ENCODE assay signal across 22 cellular contexts in the genomic region with DNA sequence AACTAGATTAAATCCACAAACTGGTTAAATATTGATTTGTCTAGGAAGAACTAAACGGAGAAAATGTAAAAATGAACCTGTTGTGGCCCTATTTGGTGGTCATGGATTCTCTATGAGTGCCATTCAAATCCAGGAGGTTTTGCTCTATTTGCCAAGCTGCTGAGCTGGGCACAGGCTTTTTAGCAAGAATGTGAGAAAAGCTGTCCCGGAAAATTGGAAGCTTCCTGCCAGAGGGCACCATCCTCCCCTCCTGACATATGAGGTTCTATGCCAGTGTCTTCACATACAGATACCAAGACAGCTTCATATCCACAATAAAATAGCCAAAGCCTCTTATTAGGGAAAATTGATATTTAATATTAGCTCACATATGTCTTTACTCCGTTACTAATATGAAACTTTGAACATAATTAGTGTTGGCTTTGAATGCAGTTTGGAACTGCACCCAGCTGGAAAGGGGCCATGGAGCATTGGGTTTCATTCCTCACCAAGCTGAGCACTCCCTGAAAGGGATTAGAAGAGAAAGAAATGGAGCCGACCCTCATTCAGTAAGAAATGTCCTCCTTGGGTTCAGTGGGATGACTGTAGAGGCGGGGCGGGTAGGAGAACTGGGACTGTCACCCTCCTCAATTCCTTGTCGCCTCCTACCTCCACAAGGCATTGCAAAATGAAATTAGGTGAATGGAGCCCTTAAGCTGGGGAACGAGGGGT. TPM values are rescaled to one million over a fixed set of nuclear protein-coding genes. Genes with fewer than 3 reads are reported as not detected.
DNase-seq lines count a peak whose midpoint lies in the region; ATAC-seq, FAIRE-seq and TF ChIP-seq lines count a peak whose summit lies in the region.
"Had no signal": no experiment of that assay in that cellular context is flagged by ENCODE, and none has a peak within 500 bp of the region (broad histone marks: within the 10 kb centered on the region; RNA-seq: fewer than 3 reads in every experiment).

No MANE protein-coding gene starts in this region.

- no peak for TF ChIP-seq RAD21 in K562 (CRISPR knock-in tag; conservative IDR thresholded peaks at IDR 0.05 in 1 of 2, IDR thresholded peaks at IDR 0.05 in 1 of 2)

- H3K27me3 Mint-ChIP-seq in naive thymus-derived CD8-positive, alpha-beta T cell = no peaks in the 10 kb centered on the region
- H3K27me3 Mint-ChIP-seq: IgD-negative memory B cell had no signal

- H4K20me1 ChIP-seq in K562 (replicated peaks; ENCODE audit: control insufficient read depth, insufficient read depth, low read length) = no peaks in the 10 kb centered on the region
- no peaks in the 10 kb centered on the region for H4K20me1 ChIP-seq in osteoblast (ENCODE audit: insufficient read depth, low read length)

- CTCF ChIA-PET in K562 (lab: Yijun Ruan, JAX; ENCODE audit: low intra/inter-chr PET ratio) = no interaction called here

- H2AFZ ChIP-seq in K562 (ENCODE audit: low read depth, low read length) (no peak overlapping the region), osteoblast (ENCODE audit: low read length) (no peak overlapping the region)

- intact Hi-C loops in K562 (cut with micrococcal nuclease) = no loop called here

- no peak overlapping the region for H3K4me2 ChIP-seq in K562 (ENCODE audit: insufficient read depth, low read length)
- H3K4me2 ChIP-seq in osteoblast (ENCODE audit: insufficient read depth, low read length) = no peak overlapping the region

- in situ Hi-C loops in G401 (cut with HindIII; ENCODE audit: low sequenced_read_pairs) = no loop called here
- in situ Hi-C loops in K562 (cut with MboI) = no loop called here

- no peaks in the 10 kb centered on the region for H3K4me1 ChIP-seq in K562 (replicated peaks in 1 of 2; ENCODE audit: control insufficient read depth in 2 of 2, insufficient read depth in 2 of 2, low read length in 2 of 2)
- no peaks in the 10 kb centered on the region for H3K4me1 ChIP-seq in osteoblast (ENCODE audit: insufficient read depth, low read length)
- H3K4me1 ChIP-seq: ascending aorta, gastroesophageal sphincter had no signal

- no peaks in the 10 kb centered on the region for H3K36me3 ChIP-seq in K562 (ENCODE audit: control insufficient read depth, insufficient read depth, low read length)
- H3K36me3 ChIP-seq in osteoblast (ENCODE audit: insufficient read depth, low read length) = no peaks in the 10 kb centered on the region
- H3K36me3 ChIP-seq: ascending aorta, esophagus squamous epithelium, gastroesophageal sphincter had no signal

- peaks cover 0 to 5% (median 0%) of the 10 kb centered on the region in 9 donors for H3K9me3 Mint-ChIP-seq in naive thymus-derived CD8-positive, alpha-beta T cell
- H3K9me3 Mint-ChIP-seq: activated naive CD4-positive, alpha-beta T cell treated with anti-CD3 and anti-CD28 coated beads, Interleukin-2, amount 50 U/mL, for 24 hours; natural killer cell had no signal

- H3K9me3 ChIP-seq in K562 (replicated peaks; ENCODE audit: control insufficient read depth, insufficient read depth, low read depth, low read length) (no peaks in the 10 kb centered on the region), osteoblast (ENCODE audit: low read depth, low read length) (no peaks in the 10 kb centered on the region)
- H3K9me3 ChIP-seq: ascending aorta, esophagus squamous epithelium, gastroesophageal sphincter had no signal

- peaks cover 0 to 14% (median 7%) of the 10 kb centered on the region in 4 donors for H3K4me1 Mint-ChIP-seq in naive thymus-derived CD8-positive, alpha-beta T cell
- H3K4me1 Mint-ChIP-seq: activated naive CD4-positive, alpha-beta T cell treated with anti-CD3 and anti-CD28 coated beads, Interleukin-2, amount 50 U/mL, for 24 hours; CD4-positive, alpha-beta memory T cell; natural killer cell had no signal

- TF ChIP-seq CTCF in K562 (IDR thresholded peaks at IDR 0.05 in 2 of 3, conservative IDR thresholded peaks at IDR 0.05 in 1 of 3; ENCODE audit: insufficient read depth in 2 of 3, low read depth in 1 of 3, low read length in 3 of 3) = no peak
- TF ChIP-seq CTCF in osteoblast (IDR thresholded peaks at IDR 0.05; ENCODE audit: extremely low read depth, low read depth, low read length) = no peak

- POLR2A ChIA-PET in K562 (lab: Yijun Ruan, JAX) = interaction anchor here (0.6 kb wide), 2 partner anchors 15 to 223 kb away, joined by 3 read pairs; no protein-coding TSS in a partner anchor
- POLR2A ChIA-PET in naive thymus-derived CD8-positive, alpha-beta T cell (lab: Charles Lee) = no interaction called here

- H3K36me3 Mint-ChIP-seq in naive thymus-derived CD8-positive, alpha-beta T cell = peaks cover 4 to 8% (median 4%) of the 10 kb centered on the region in 3 donors
- H3K36me3 Mint-ChIP-seq: activated naive CD4-positive, alpha-beta T cell treated with anti-CD3 and anti-CD28 coated beads, Interleukin-2, amount 50 U/mL, for 24 hours; CD4-positive, alpha-beta memory T cell; IgD-negative memory B cell; natural killer cell had no signal

- H3K27ac ChIP-seq in K562 (ENCODE audit: extremely low read depth, low read depth, low read length) (no peak overlapping the region), osteoblast (ENCODE audit: low read depth, low read length) (no peak overlapping the region)
- H3K27ac ChIP-seq: ascending aorta, esophagus squamous epithelium, gastroesophageal sphincter had no signal

- H3K4me3 ChIP-seq in K562 (no peak overlapping the region), osteoblast (ENCODE audit: insufficient read depth, low read length) (no peak overlapping the region)
- H3K4me3 ChIP-seq: ascending aorta, esophagus squamous epithelium, gastroesophageal sphincter had no signal

- DNase-seq in G401 (ENCODE audit: low spot score) (peak; percentile 80), NCI-H2029 (lab: John Stamatoyannopoulos, UW) (peak; percentile 26), K562 (ENCODE audit: extremely low read depth in 1 of 4, low spot score in 3 of 4) (no peak), osteoblast (ENCODE audit: insufficient read length, low spot score, missing footprints) (peak; percentile 30), OCI-M1 (lab: John Stamatoyannopoulos, UW) (no peak), SHP77 treated with DMSO at 0.1 percent for 48 hours (lab: John Stamatoyannopoulos, UW) (no peak)
- no peak for DNase-seq in naive thymus-derived CD8-positive, alpha-beta T cell
- DNase-seq: activated CD4-positive, CD25-positive, alpha-beta regulatory T cell treated with anti-CD3 and anti-CD28 coated beads, Interleukin-2, amount 50 U/mL, for 72 hours; CD4-positive, alpha-beta memory T cell; DMS53; effector memory CD4-positive, alpha-beta T cell; esophagus squamous epithelium; mesendoderm; natural killer cell; NCI-H510A; stimulated activated CD4-positive, alpha-beta T cell treated with anti-CD3 and anti-CD28 coated beads, Interleukin-2, amount 100 ng/mL, for 24 hours; stimulated activated naive CD4-positive, alpha-beta T cell had no signal

- 1% methylated on average over 8 of the region's 8 CpGs for WGBS in K562 (ENCODE audit: insufficient coverage, low coverage, missing lambda C conversion rate)

- BruUV-seq in K562 (replicated peaks; lab: Mats Ljungman, UMichigan) = no TSS peak

- TF ChIP-seq EP300 in K562 (IDR thresholded peaks at IDR 0.05; ENCODE audit: low read length) = no peak

- H3K27ac Mint-ChIP-seq in naive thymus-derived CD8-positive, alpha-beta T cell = peak overlapping the region in 4 of 10 donors; percentile 13 to 53 (median 34)
- H3K27ac Mint-ChIP-seq: activated naive CD4-positive, alpha-beta T cell treated with anti-CD3 and anti-CD28 coated beads, Interleukin-2, amount 50 U/mL, for 24 hours; CD4-positive, alpha-beta memory T cell; IgD-negative memory B cell; natural killer cell had no signal

- no peak overlapping the region for H3K9ac ChIP-seq in K562 (ENCODE audit: insufficient read depth in 1 of 2, low read depth in 2 of 2, low read length in 2 of 2)

- no peaks in the 10 kb centered on the region for H3K9me1 ChIP-seq in K562 (ENCODE audit: control insufficient read depth, insufficient read depth, low read length)

- no peak for TF ChIP-seq POLR2A in K562 (conservative IDR thresholded peaks at IDR 0.05)

- no peak for FAIRE-seq in K562 (lab: Jason Lieb, UNC)
- FAIRE-seq: H1 had no signal

- no peak overlapping the region for H3K4me3 Mint-ChIP-seq in naive thymus-derived CD8-positive, alpha-beta T cell
- H3K4me3 Mint-ChIP-seq: activated naive CD4-positive, alpha-beta T cell treated with anti-CD3 and anti-CD28 coated beads, Interleukin-2, amount 50 U/mL, for 24 hours; CD4-positive, alpha-beta memory T cell; natural killer cell had no signal

- ATAC-seq in K562 = peak; percentile 28; the same call in 2 of the 3 replicates
- ATAC-seq in naive thymus-derived CD8-positive, alpha-beta T cell = no peak
- ATAC-seq: gastroesophageal sphincter, natural killer cell had no signal

- H3K27me3 ChIP-seq in K562 (ENCODE audit: control insufficient read depth in 2 of 2, insufficient read depth in 2 of 2, low read length in 2 of 2) (peaks cover 32 to 33% of the 10 kb centered on the region in 2 experiments), osteoblast (ENCODE audit: insufficient read depth, low read length) (no peaks in the 10 kb centered on the region)
- H3K27me3 ChIP-seq: ascending aorta, esophagus squamous epithelium, gastroesophageal sphincter had no signal

- H3K79me2 ChIP-seq in K562 (ENCODE audit: control insufficient read depth, insufficient read depth, low read length) = no peaks in the 10 kb centered on the region
- no peaks in the 10 kb centered on the region for H3K79me2 ChIP-seq in osteoblast (ENCODE audit: insufficient read depth, low read length)

RNA-seq across cellular contexts. Expression of gene NRCAM, which starts 47.8 kb away (rescaled TPM):
- 1.0 TPM in 1 of 2 replicates, not detected in the other for total RNA-seq in G401 (2014; rRNA removed; shearing (Covaris generic))
- total RNA-seq in K562 (2011; cell fraction: chromatin; rRNA removed; ENCODE audit: low replicate concordance) = 0.23 and 0.28 TPM in 2 replicates
- 0.17 TPM in 1 of 2 replicates, not detected in the other for total RNA-seq in K562 (2011; cell fraction: nucleolus; rRNA removed)
- total RNA-seq in K562 (2011; cell fraction: nucleoplasm; rRNA removed) = 0.44 TPM in 1 of 2 replicates, not detected in the other
- total RNA-seq in K562 (2014; rRNA removed) (0.04 and 0.14 TPM in 2 replicates), K562 (2014; rRNA removed; fragmentation: Illumina TruSeq; extraction: Trizol) (0.15 and 0.32 TPM in 2 replicates), K562 (2015; rRNA removed; fragmentation: Illumina TruSeq; extraction: Trizol) (0.07 TPM in 1 of 2 replicates, not detected in the other), K562 (2021) (0.13 and 0.20 TPM in 2 replicates), osteoblast (0.88 and 2.2 TPM in 2 replicates)
- polyA plus RNA-seq in K562 (2011; rRNA removed) (0.08 and 0.54 TPM in 2 replicates), K562 (2014; fragmentation: Illumina TruSeq; extraction: Trizol) (0.03 and 0.07 TPM in 2 replicates), K562 (2014; fragmentation: Nextera tagmentation; extraction: Ambion mirVana) (under 1 TPM in 1 of 2 experiments, not detected in 1; 0.11 TPM), K562 (2014; rRNA removed) (0.03 TPM in 1 of 2 replicates, not detected in the other)
- 0.03 and 0.33 TPM in 2 replicates for polyA plus RNA-seq in K562 (2011; cell fraction: cytosol; rRNA removed)
- 0.10 and 0.27 TPM in 2 replicates for polyA plus RNA-seq in K562 (2011; cell fraction: nucleus; rRNA removed)
- polyA plus RNA-seq in K562 (2012) = 0.07 and 0.47 TPM in 2 replicates
- polyA minus RNA-seq in K562 (2011; rRNA and poly(A)+ RNA removed) = 0.30 and 1.0 TPM in 2 replicates
- polyA minus RNA-seq in K562 (2011; cell fraction: cytosol; rRNA and poly(A)+ RNA removed) = 0.38 TPM in 1 of 2 replicates, not detected in the other
- polyA minus RNA-seq in K562 (2011; cell fraction: nucleus; rRNA and poly(A)+ RNA removed) = 0.11 and 0.27 TPM in 2 replicates
- 10 to 100 TPM; 42.9 to 46.6 TPM for total RNA-seq in naive thymus-derived CD8-positive, alpha-beta T cell
- 10 to 100 TPM; 11.1 to 18.2 (median 13.7) TPM for polyA plus RNA-seq in naive thymus-derived CD8-positive, alpha-beta T cell

Comparison
In these comparisons a context has a peak if more than half of its experiments do, and no peak if none do; other contexts are left out.
1. DNase-seq: peak in G401 (single experiment), NCI-H2029 (single experiment) and osteoblast (single experiment); none in K562 (0 of 4), naive thymus-derived CD8-positive, alpha-beta T cell (0 of 10), OCI-M1 (single experiment) and SHP77 treated with DMSO at 0.1 percent for 48 hours (single experiment).
2. RNA of gene NRCAM, which starts 47.8 kb away (total RNA-seq): 42.9 to 46.6 TPM in naive thymus-derived CD8-positive, alpha-beta T cell; 0.88 to 2.2 TPM in osteoblast, 0.04 to 0.44 TPM in K562 and 1.0 TPM in G401; every median in the first group is over 10 times any median in the second.